1 cellular context compared by ENCODE assay signal in genomic region chr17:18194394-18194793, GRCh38.
TF ChIP-seq lines count a peak whose summit lies in the region.

No MANE protein-coding gene starts in this region.

TF ChIP-seq in HEK293, 187 proteins besides CTCF, POLR2A, EP300 and RAD21:
- TF ChIP-seq ZNF768 (tag by site-specific recombination; IDR thresholded peaks at IDR 0.05) (no peak), ZNF148 (tag by site-specific recombination; IDR thresholded peaks at IDR 0.05; ENCODE audit: borderline replicate concordance) (no peak), ZBTB20 (tag by site-specific recombination; IDR thresholded peaks at IDR 0.05) (no peak)
